Comparison of ENCODE assay signal across 7 cellular contexts in the genomic region with DNA sequence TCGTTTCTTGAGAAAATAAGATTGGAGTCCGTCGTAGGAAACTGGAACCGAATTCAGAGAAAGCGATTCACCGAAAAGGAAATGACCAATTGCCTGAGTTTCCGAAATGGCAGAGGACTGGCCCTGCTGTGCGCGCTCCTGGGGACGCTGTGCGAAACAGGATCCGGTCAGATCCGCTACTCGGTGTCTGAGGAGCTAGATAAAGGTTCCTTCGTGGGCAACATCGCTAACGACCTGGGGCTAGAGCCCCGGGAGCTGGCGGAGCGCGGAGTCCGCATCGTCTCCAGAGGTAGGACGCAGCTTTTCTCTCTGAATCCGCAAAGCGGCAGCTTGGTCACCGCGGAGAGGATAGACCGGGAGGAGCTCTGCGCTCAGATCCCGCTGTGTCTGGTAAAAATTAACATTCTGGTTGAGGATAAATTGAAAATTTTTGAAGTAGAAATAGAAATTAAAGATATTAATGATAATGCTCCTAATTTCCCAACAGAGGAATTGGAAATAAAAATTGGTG. TPM values are rescaled to one million over a fixed set of nuclear protein-coding genes. Genes with fewer than 3 reads are reported as not detected.
DNase-seq lines count a peak whose midpoint lies in the region; ATAC-seq, FAIRE-seq and TF ChIP-seq lines count a peak whose summit lies in the region.
"Had no signal": no experiment of that assay in that cellular context is flagged by ENCODE, and none has a peak within 500 bp of the region (broad histone marks: within the 10 kb centered on the region; RNA-seq: fewer than 3 reads in every experiment).

No MANE protein-coding gene starts in this region.

- no peak for FAIRE-seq in GM12878 (lab: Jason Lieb, UNC)

- H2AFZ ChIP-seq in GM12878 (ENCODE audit: control insufficient read depth, low read depth, low read length): no peak overlapping the region

- H3K9ac ChIP-seq in GM12878 (ENCODE audit: control insufficient read depth, insufficient read depth, low read length): no peak overlapping the region

- H3K4me3 Mint-ChIP-seq in naive thymus-derived CD4-positive, alpha-beta T cell: peak overlapping the region in 7 of 10 donors; percentile 48 to 76 (median 57)

- 85% methylated on average over 31 of the region's 31 CpGs for WGBS in GM12878 (ENCODE audit: insufficient coverage, insufficient replicate concordance, low lambda C conversion rate, missing lambda C conversion rate)

- H3K79me2 ChIP-seq in GM12878 (ENCODE audit: control insufficient read depth, insufficient read depth, low read length): no peaks in the 10 kb centered on the region

- no TSS peak for BruUV-seq in GM12878 (replicated peaks; lab: Mats Ljungman, UMichigan)

- no peaks in the 10 kb centered on the region for H3K27me3 ChIP-seq in GM12878 (replicated peaks in 1 of 2; ENCODE audit: control insufficient read depth in 2 of 2, insufficient read depth in 2 of 2, low read length in 1 of 2)
- peaks cover 3 to 11% of the 10 kb centered on the region in 2 donors for H3K27me3 ChIP-seq in naive thymus-derived CD4-positive, alpha-beta T cell (ENCODE audit: control insufficient read depth in 2 of 2, insufficient read depth in 2 of 2, low read length in 2 of 2)

- RAD21 ChIA-PET in GM12878 (lab: Charles Lee; ENCODE audit: unreplicated experiment): interaction anchor here (1.1 kb wide), 1 partner anchor 220 kb away, joined by 3 read pairs; no protein-coding TSS in a partner anchor

- peaks cover 12 to 91% (median 63%) of the 10 kb centered on the region in 11 donors for H3K9me3 Mint-ChIP-seq in naive thymus-derived CD4-positive, alpha-beta T cell

- H4K20me1 ChIP-seq in GM12878 (ENCODE audit: control insufficient read depth, insufficient read depth): no peaks in the 10 kb centered on the region

- DNase-seq in GM12878 (ENCODE audit: low read depth, low spot score) (no peak), GM10248 (ENCODE audit: extremely low spot score) (no peak), midbrain (lab: John Stamatoyannopoulos, UW) (no peak)
- DNase-seq in naive thymus-derived CD4-positive, alpha-beta T cell: no peak
- DNase-seq: activated CD4-positive, CD25-positive, alpha-beta regulatory T cell had no signal

- H3K36me3 Mint-ChIP-seq in naive thymus-derived CD4-positive, alpha-beta T cell: peaks cover 4 to 43% (median 10%) of the 10 kb centered on the region in 5 donors

- no peak for TF ChIP-seq EP300 in GM12878 (IDR thresholded peaks at IDR 0.05; ENCODE audit: borderline replicate concordance in 1 of 2, control insufficient read depth in 1 of 2, low read depth in 2 of 2, low read length in 2 of 2)

- H3K27ac ChIP-seq in GM12878 (ENCODE audit: control insufficient read depth, insufficient read depth): no peak overlapping the region
- H3K27ac ChIP-seq in naive thymus-derived CD4-positive, alpha-beta T cell (ENCODE audit: low read depth, low read length): no peak overlapping the region

- no peaks in the 10 kb centered on the region for H3K4me1 ChIP-seq in GM12878 (ENCODE audit: control insufficient read depth, insufficient read depth, low read length)
- H3K4me1 ChIP-seq in naive thymus-derived CD4-positive, alpha-beta T cell (ENCODE audit: control insufficient read depth in 2 of 2, insufficient read depth in 2 of 2, low read length in 2 of 2): no peaks in the 10 kb centered on the region

- intact Hi-C loops in GM12878 (cut with micrococcal nuclease; ENCODE audit: unreplicated experiment): no loop called here
- intact Hi-C loops in naive thymus-derived CD4-positive, alpha-beta T cell (cut with micrococcal nuclease): loop anchor here in 1 of 2 donors (5.0 kb wide), 1 partner anchor 213 kb away; no protein-coding TSS in a partner anchor

- no peak for TF ChIP-seq POLR2A in GM12878 (IDR thresholded peaks at IDR 0.05; ENCODE audit: low read depth, low read length)

- SMC1A ChIA-PET in GM12878 (lab: Charles Lee; ENCODE audit: uncharacterized antibody, unreplicated experiment): interaction anchor here (1.1 kb wide), 1 partner anchor 16 kb away, joined by 3 read pairs; no protein-coding TSS in a partner anchor

- no peak for TF ChIP-seq RAD21 in GM12878 (IDR thresholded peaks at IDR 0.05; ENCODE audit: insufficient read depth, low read depth, low read length)

- peaks cover 2% of the 10 kb centered on the region; the same call in 2 of the 3 replicates for H3K9me3 ChIP-seq in GM12878 (replicated peaks; ENCODE audit: control insufficient read depth, insufficient read depth, low read length)
- H3K9me3 ChIP-seq in naive thymus-derived CD4-positive, alpha-beta T cell (ENCODE audit: control insufficient read depth in 2 of 3, low read length in 3 of 3): peaks cover 0 to 29% (median 0%) of the 10 kb centered on the region in 3 experiments

- in situ Hi-C loops in GM12878 (cut with MboI): no loop called here

- no peak overlapping the region for H3K27ac Mint-ChIP-seq in naive thymus-derived CD4-positive, alpha-beta T cell

- no peaks in the 10 kb centered on the region for H3K4me1 Mint-ChIP-seq in naive thymus-derived CD4-positive, alpha-beta T cell

- H3K4me2 ChIP-seq in GM12878 (ENCODE audit: control insufficient read depth, insufficient read depth): no peak overlapping the region

- peaks cover 20 to 82% (median 81%) of the 10 kb centered on the region in 5 donors for H3K27me3 Mint-ChIP-seq in naive thymus-derived CD4-positive, alpha-beta T cell

- ATAC-seq in GM12878 (no peak), HG02973 (IDR thresholded peaks at IDR 0.05; ENCODE audit: unreplicated experiment) (no peak)
- no peak for ATAC-seq in naive thymus-derived CD4-positive, alpha-beta T cell

- TF ChIP-seq CTCF in GM12878 (IDR thresholded peaks at IDR 0.05 in 2 of 3, conservative IDR thresholded peaks at IDR 0.05 in 1 of 3; ENCODE audit: control insufficient read depth in 2 of 3, extremely low read depth in 1 of 3, insufficient read depth in 1 of 3, low read depth in 3 of 3, low read length in 3 of 3): peak in 1 of 3 experiments; percentile 2; a peak in 1 of 6 replicates
- no peak for TF ChIP-seq CTCF in GM10248 (IDR thresholded peaks at IDR 0.05; ENCODE audit: control extremely low read depth, extremely low read depth, low read depth, missing control alignments)

- POLR2A ChIA-PET in GM12878 (lab: Charles Lee): interaction anchor here (0.6 kb wide), 1 partner anchor 443 kb away, joined by 4 read pairs; no protein-coding TSS in a partner anchor
- POLR2A ChIA-PET in naive thymus-derived CD4-positive, alpha-beta T cell (lab: Charles Lee): no interaction called here
- POLR2A ChIA-PET in GM10248 (lab: Yijun Ruan, JAX): no interaction called here

- H3K4me3 ChIP-seq in GM08714 (ENCODE audit: low read length) (peak overlapping the region; percentile 64), GM12878 (0 out of 2 replicates have a peak overlapping the region, but pooled peaks have one; percentile 11)
- H3K4me3 ChIP-seq in naive thymus-derived CD4-positive, alpha-beta T cell (ENCODE audit: low read length): no peak overlapping the region

- CTCF ChIA-PET in GM12878 (lab: Yijun Ruan, JAX): interaction anchor here (1.1 kb wide), 1 partner anchor 220 kb away, joined by 5 read pairs; no protein-coding TSS in a partner anchor
- CTCF ChIA-PET in naive thymus-derived CD4-positive, alpha-beta T cell (lab: Charles Lee): no interaction called here
- CTCF ChIA-PET in GM10248 (lab: Yijun Ruan, JAX): interaction anchor here (1.0 to 2.3 kb wide), 7 partner anchors 13 to 220 kb away, joined by 4 to 7 read pairs (median 5); a partner anchor contains a TSS

- H3K36me3 ChIP-seq in GM12878 (ENCODE audit: control insufficient read depth in 2 of 2, insufficient read depth in 2 of 2, low read length in 1 of 2): no peaks in the 10 kb centered on the region
- H3K36me3 ChIP-seq in naive thymus-derived CD4-positive, alpha-beta T cell (ENCODE audit: control insufficient read depth in 2 of 3, insufficient read depth in 3 of 3, low read length in 3 of 3): no peaks in the 10 kb centered on the region

RNA-seq across cellular contexts. Expression of a gene that starts 0.4 kb away (rescaled TPM):
- 0.61 and 0.71 TPM in 2 replicates for total RNA-seq in GM12878 (2013; cell fraction: nucleolus; rRNA removed)
- total RNA-seq in GM12878 (2014; rRNA removed) (0.05 and 0.11 TPM in 2 replicates), GM12878 (2014; rRNA removed; fragmentation: Illumina TruSeq; extraction: Trizol) (not detected in 2 replicates), GM12878 (2021) (0.08 and 0.10 TPM in 2 replicates)
- not detected for polyA plus RNA-seq in GM12878 (2011; ENCODE audit: low read depth)
- polyA plus RNA-seq in GM12878 (2011; rRNA removed) (0.04 TPM in 1 of 2 replicates, not detected in the other), GM12878 (2014; fragmentation: Illumina TruSeq; extraction: Trizol) (0.06 TPM in 1 of 2 replicates, not detected in the other), GM12878 (2014; fragmentation: Nextera tagmentation; extraction: Ambion mirVana) (not detected), GM12878 (2014; rRNA removed) (not detected in 2 replicates), GM12878 (2016; fragmentation: Nextera tagmentation; extraction: Ambion mirVana) (under 1 TPM in 1 of 2 experiments, not detected in 1; 0.17 TPM)
- polyA plus RNA-seq in GM12878 (2011; cell fraction: cytosol; rRNA removed): 0.01 TPM in 1 of 2 replicates, not detected in the other
- polyA plus RNA-seq in GM12878 (2011; cell fraction: nucleus; rRNA removed): 0.16 and 0.24 TPM in 2 replicates
- 0.03 and 0.07 TPM in 2 replicates for polyA plus RNA-seq in GM12878 (2012)
- 0.10 TPM in 1 of 2 replicates, not detected in the other for polyA minus RNA-seq in GM12878 (2011; rRNA and poly(A)+ RNA removed)
- polyA minus RNA-seq in GM12878 (2011; cell fraction: cytosol; rRNA and poly(A)+ RNA removed): not detected in 2 replicates
- 0.12 and 0.48 TPM in 2 replicates for polyA minus RNA-seq in GM12878 (2011; cell fraction: nucleus; rRNA and poly(A)+ RNA removed)
- total RNA-seq in naive thymus-derived CD4-positive, alpha-beta T cell: under 1 TPM in 1 of 5 experiments, not detected in 4; 0.24 TPM
- not detected for polyA plus RNA-seq in naive thymus-derived CD4-positive, alpha-beta T cell

RNA-seq across cellular contexts. Expression of a gene that starts 5.4 kb away (rescaled TPM):
- 1.0 and 1.3 TPM in 2 replicates for total RNA-seq in GM12878 (2013; cell fraction: nucleolus; rRNA removed)
- total RNA-seq in GM12878 (2014; rRNA removed) (0.06 TPM in 1 of 2 replicates, not detected in the other), GM12878 (2014; rRNA removed; fragmentation: Illumina TruSeq; extraction: Trizol) (0.04 and 0.05 TPM in 2 replicates), GM12878 (2021) (0.05 and 0.11 TPM in 2 replicates)
- not detected for polyA plus RNA-seq in GM12878 (2011; ENCODE audit: low read depth)
- polyA plus RNA-seq in GM12878 (2011; rRNA removed) (0.04 and 0.11 TPM in 2 replicates), GM12878 (2014; fragmentation: Illumina TruSeq; extraction: Trizol) (0.03 and 0.08 TPM in 2 replicates), GM12878 (2014; fragmentation: Nextera tagmentation; extraction: Ambion mirVana) (not detected), GM12878 (2014; rRNA removed) (0.03 and 0.10 TPM in 2 replicates), GM12878 (2016; fragmentation: Nextera tagmentation; extraction: Ambion mirVana) (not detected)
- polyA plus RNA-seq in GM12878 (2011; cell fraction: cytosol; rRNA removed): 0.01 and 0.03 TPM in 2 replicates
- 0.18 and 0.25 TPM in 2 replicates for polyA plus RNA-seq in GM12878 (2011; cell fraction: nucleus; rRNA removed)
- polyA plus RNA-seq in GM12878 (2012): 0.04 and 0.11 TPM in 2 replicates
- polyA minus RNA-seq in GM12878 (2011; rRNA and poly(A)+ RNA removed): 0.07 and 0.15 TPM in 2 replicates
- not detected in 2 replicates for polyA minus RNA-seq in GM12878 (2011; cell fraction: cytosol; rRNA and poly(A)+ RNA removed)
- 0.24 and 0.29 TPM in 2 replicates for polyA minus RNA-seq in GM12878 (2011; cell fraction: nucleus; rRNA and poly(A)+ RNA removed)
- under 1 TPM in 4 of 5 experiments, not detected in 1; 0.10 to 0.15 (median 0.11) TPM for total RNA-seq in naive thymus-derived CD4-positive, alpha-beta T cell
- polyA plus RNA-seq in naive thymus-derived CD4-positive, alpha-beta T cell: not detected

RNA-seq across cellular contexts. Expression of a gene that starts 5.9 kb away (rescaled TPM):
- total RNA-seq in GM12878 (2013; cell fraction: nucleolus; rRNA removed): 2.7 and 3.0 TPM in 2 replicates
- 0.06 and 0.11 TPM in 2 replicates for total RNA-seq in GM12878 (2014; rRNA removed)
- total RNA-seq in GM12878 (2014; rRNA removed; fragmentation: Illumina TruSeq; extraction: Trizol): 0.09 and 0.14 TPM in 2 replicates
- total RNA-seq in GM12878 (2021): 0.16 and 0.21 TPM in 2 replicates
- polyA plus RNA-seq in GM12878 (2011; ENCODE audit: low read depth): not detected
- 0.19 TPM in 1 of 2 replicates, not detected in the other for polyA plus RNA-seq in GM12878 (2011; rRNA removed)
- 0.04 and 0.12 TPM in 2 replicates for polyA plus RNA-seq in GM12878 (2011; cell fraction: cytosol; rRNA removed)
- polyA plus RNA-seq in GM12878 (2011; cell fraction: nucleus; rRNA removed): 0.31 and 0.32 TPM in 2 replicates
- 0.04 TPM in 1 of 2 replicates, not detected in the other for polyA plus RNA-seq in GM12878 (2012)
- 0.04 TPM in 1 of 2 replicates, not detected in the other for polyA plus RNA-seq in GM12878 (2014; fragmentation: Illumina TruSeq; extraction: Trizol)
- polyA plus RNA-seq in GM12878 (2014; fragmentation: Nextera tagmentation; extraction: Ambion mirVana): not detected
- polyA plus RNA-seq in GM12878 (2014; rRNA removed): 0.08 and 0.28 TPM in 2 replicates
- under 1 TPM; 0.08 to 0.40 TPM for polyA plus RNA-seq in GM12878 (2016; fragmentation: Nextera tagmentation; extraction: Ambion mirVana)
- 0.22 and 0.36 TPM in 2 replicates for polyA minus RNA-seq in GM12878 (2011; rRNA and poly(A)+ RNA removed)
- not detected in 2 replicates for polyA minus RNA-seq in GM12878 (2011; cell fraction: cytosol; rRNA and poly(A)+ RNA removed)
- 0.60 and 1.1 TPM in 2 replicates for polyA minus RNA-seq in GM12878 (2011; cell fraction: nucleus; rRNA and poly(A)+ RNA removed)
- total RNA-seq in naive thymus-derived CD4-positive, alpha-beta T cell: under 1 TPM in 1 of 5 experiments, not detected in 4; 0.24 TPM
- not detected for polyA plus RNA-seq in naive thymus-derived CD4-positive, alpha-beta T cell

RNA-seq across cellular contexts. Expression of a gene that starts 10.8 kb away (rescaled TPM):
- total RNA-seq in GM12878 (2013; cell fraction: nucleolus; rRNA removed): 3.8 and 4.0 TPM in 2 replicates
- total RNA-seq in GM12878 (2014; rRNA removed) (0.11 TPM in 2 replicates), GM12878 (2014; rRNA removed; fragmentation: Illumina TruSeq; extraction: Trizol) (0.09 and 0.18 TPM in 2 replicates), GM12878 (2021) (0.13 TPM in 1 of 2 replicates, not detected in the other)
- polyA plus RNA-seq in GM12878 (2011; ENCODE audit: low read depth): not detected
- polyA plus RNA-seq in GM12878 (2011; rRNA removed) (0.10 and 0.14 TPM in 2 replicates), GM12878 (2014; fragmentation: Illumina TruSeq; extraction: Trizol) (0.13 and 0.33 TPM in 2 replicates), GM12878 (2014; fragmentation: Nextera tagmentation; extraction: Ambion mirVana) (not detected), GM12878 (2014; rRNA removed) (0.12 and 0.19 TPM in 2 replicates), GM12878 (2016; fragmentation: Nextera tagmentation; extraction: Ambion mirVana) (under 1 TPM in 1 of 2 experiments, not detected in 1; 0.17 TPM)
- 0.13 TPM in 2 replicates for polyA plus RNA-seq in GM12878 (2011; cell fraction: cytosol; rRNA removed)
- polyA plus RNA-seq in GM12878 (2011; cell fraction: nucleus; rRNA removed): 0.42 and 0.47 TPM in 2 replicates
- 0.04 and 0.05 TPM in 2 replicates for polyA plus RNA-seq in GM12878 (2012)
- polyA minus RNA-seq in GM12878 (2011; rRNA and poly(A)+ RNA removed): 0.29 and 0.88 TPM in 2 replicates
- not detected in 2 replicates for polyA minus RNA-seq in GM12878 (2011; cell fraction: cytosol; rRNA and poly(A)+ RNA removed)
- 0.97 and 1.1 TPM in 2 replicates for polyA minus RNA-seq in GM12878 (2011; cell fraction: nucleus; rRNA and poly(A)+ RNA removed)
- under 1 TPM in 4 of 5 experiments, not detected in 1; 0.11 to 0.63 (median 0.18) TPM for total RNA-seq in naive thymus-derived CD4-positive, alpha-beta T cell
- under 1 TPM in 1 of 2 donors, not detected in 1; 0.20 TPM for polyA plus RNA-seq in naive thymus-derived CD4-positive, alpha-beta T cell

RNA-seq across cellular contexts. Expression of a gene that starts 13.7 kb away (rescaled TPM):
- 1.8 and 2.0 TPM in 2 replicates for total RNA-seq in GM12878 (2013; cell fraction: nucleolus; rRNA removed)
- total RNA-seq in GM12878 (2014; rRNA removed) (0.22 and 0.51 TPM in 2 replicates), GM12878 (2014; rRNA removed; fragmentation: Illumina TruSeq; extraction: Trizol) (0.18 and 0.32 TPM in 2 replicates), GM12878 (2021) (0.19 and 0.31 TPM in 2 replicates)
- 0.16 TPM for polyA plus RNA-seq in GM12878 (2011; ENCODE audit: low read depth)
- polyA plus RNA-seq in GM12878 (2011; rRNA removed) (0.17 and 0.19 TPM in 2 replicates), GM12878 (2014; fragmentation: Illumina TruSeq; extraction: Trizol) (0.18 and 0.25 TPM in 2 replicates), GM12878 (2014; fragmentation: Nextera tagmentation; extraction: Ambion mirVana) (under 1 TPM in 1 of 2 experiments, not detected in 1; 0.02 TPM), GM12878 (2014; rRNA removed) (0.24 and 0.25 TPM in 2 replicates), GM12878 (2016; fragmentation: Nextera tagmentation; extraction: Ambion mirVana) (not detected)
- 0.05 and 0.10 TPM in 2 replicates for polyA plus RNA-seq in GM12878 (2011; cell fraction: cytosol; rRNA removed)
- polyA plus RNA-seq in GM12878 (2011; cell fraction: nucleus; rRNA removed): 0.37 and 0.43 TPM in 2 replicates
- polyA plus RNA-seq in GM12878 (2012): 0.09 and 0.13 TPM in 2 replicates
- polyA minus RNA-seq in GM12878 (2011; rRNA and poly(A)+ RNA removed): 0.10 and 0.29 TPM in 2 replicates
- not detected in 2 replicates for polyA minus RNA-seq in GM12878 (2011; cell fraction: cytosol; rRNA and poly(A)+ RNA removed)
- polyA minus RNA-seq in GM12878 (2011; cell fraction: nucleus; rRNA and poly(A)+ RNA removed): 0.24 and 0.48 TPM in 2 replicates
- total RNA-seq in naive thymus-derived CD4-positive, alpha-beta T cell: under 1 TPM; 0.08 to 0.54 (median 0.17) TPM
- not detected for polyA plus RNA-seq in naive thymus-derived CD4-positive, alpha-beta T cell
